ENCODE assay signal across 26 cellular contexts in genomic region chr2:101375653-101376052, GRCh38. TPM values are rescaled to one million over a fixed set of nuclear protein-coding genes. Genes with fewer than 3 reads are reported as not detected.
"Had no signal": no experiment of that assay in that cellular context is flagged by ENCODE, and none has a peak within 500 bp of the region (broad histone marks: within the 10 kb centered on the region; RNA-seq: fewer than 3 reads in every experiment).

No MANE protein-coding gene starts in this region.

- H3K27ac Mint-ChIP-seq: activated CD8-positive, alpha-beta T cell treated with anti-CD3 and anti-CD28 coated beads for 36 hours; activated naive CD4-positive, alpha-beta T cell treated with anti-CD3 and anti-CD28 coated beads, Interleukin-2, amount 50 U/mL, for 24 hours; activated T-helper 1 cell treated with anti-CD3 and anti-CD28 coated beads, Interleukin-12 subunit alpha, Interleukin-12 subunit beta, Interleukin-2, Interleukin-4 antibody, amounts not matched to agents 30 ng/mL and 10 ng/mL and 1 ng/mL, durations not matched to agents 14 hours and 24 hours and 36 hours; T-helper 17 cell had no signal

- H3K9me3 ChIP-seq: Peyer's patch had no signal

- H3K27me3 ChIP-seq: Peyer's patch had no signal

- ATAC-seq: activated CD4-positive, CD25-positive, alpha-beta regulatory T cell treated with anti-CD3 and anti-CD28 coated beads, Interleukin-2, amount 50 U/mL, for 24 hours; activated CD8-positive, alpha-beta T cell treated with anti-CD3 and anti-CD28 coated beads for 36 hours; T-helper 17 cell had no signal

- DNase-seq: activated CD4-positive, alpha-beta T cell treated with anti-CD3 and anti-CD28 coated beads for 4 hours; activated CD8-positive, alpha-beta memory T cell treated with anti-CD3 and anti-CD28 coated beads, Interleukin-2, amount 50 U/mL, for 48 hours; activated CD8-positive, alpha-beta T cell treated with anti-CD3 and anti-CD28 coated beads for 36 hours; activated effector memory CD4-positive, alpha-beta T cell treated with Interleukin-2 at 50 U/mL for 16 hours; activated naive CD4-positive, alpha-beta T cell; activated T-cell treated with anti-CD3 and anti-CD28 coated beads, Interleukin-2, amount 50 U/mL, for 1 hour; central memory CD4-positive, alpha-beta T cell; Karpas-422; MM.1S; NCI-H1105; NCI-H1436; NCI-H1694 treated with DMSO at 0.1 percent for 48 hours; NCI-H2081; NCI-H446; NCI-H524; Peyer's patch; SHP77 treated with DMSO at 0.1 percent for 48 hours; T-helper 17 cell; T-helper 9 cell had no signal

- H3K36me3 ChIP-seq: Peyer's patch had no signal

- H3K4me3 Mint-ChIP-seq: activated CD8-positive, alpha-beta T cell treated with anti-CD3 and anti-CD28 coated beads for 36 hours; activated naive CD4-positive, alpha-beta T cell treated with anti-CD3 and anti-CD28 coated beads, Interleukin-2, amount 50 U/mL, for 24 hours; activated T-helper 1 cell treated with anti-CD3 and anti-CD28 coated beads, Interleukin-12 subunit alpha, Interleukin-12 subunit beta, Interleukin-2, Interleukin-4 antibody, amounts not matched to agents 30 ng/mL and 10 ng/mL and 1 ng/mL, durations not matched to agents 14 hours and 24 hours and 36 hours; T-helper 17 cell had no signal

- H3K27me3 Mint-ChIP-seq: activated CD8-positive, alpha-beta T cell treated with anti-CD3 and anti-CD28 coated beads for 36 hours; activated naive CD4-positive, alpha-beta T cell treated with anti-CD3 and anti-CD28 coated beads, Interleukin-2, amount 50 U/mL, for 24 hours had no signal

- H3K27ac ChIP-seq: Peyer's patch, RWPE1 had no signal

- FAIRE-seq: TTC549 had no signal

- H3K4me1 ChIP-seq: Peyer's patch had no signal

- H3K9me3 Mint-ChIP-seq: activated naive CD4-positive, alpha-beta T cell treated with anti-CD3 and anti-CD28 coated beads, Interleukin-2, amount 50 U/mL, for 24 hours had no signal

- H3K4me3 ChIP-seq: Peyer's patch had no signal

RNA-seq across cellular contexts. Expression of gene CREG2, which starts 11.7 kb away (rescaled TPM):
- total RNA-seq: activated CD8-positive, alpha-beta T cell treated with anti-CD3 and anti-CD28 coated beads for 36 hours; activated T-helper 1 cell treated with anti-CD3 and anti-CD28 coated beads, Interleukin-12 subunit alpha, Interleukin-12 subunit beta, Interleukin-2, Interleukin-4 antibody, amounts not matched to agents 30 ng/mL and 10 ng/mL and 1 ng/mL, durations not matched to agents 14 hours and 24 hours and 36 hours; chondrocyte; SK-MEL-5 had no signal
